Comparison of ENCODE assay signal across 31 cellular contexts in genomic region chr9:133433351-133433843, GRCh38. TPM values are rescaled to one million over a fixed set of nuclear protein-coding genes. Genes with fewer than 3 reads are reported as not detected.
"Had no signal": no experiment of that assay in that cellular context is flagged by ENCODE, and none has a peak within 500 bp of the region (broad histone marks: within the 10 kb centered on the region; RNA-seq: fewer than 3 reads in every experiment).

No MANE protein-coding gene starts in this region.

- H3K4me3 Mint-ChIP-seq: activated CD4-positive, alpha-beta memory T cell treated with anti-CD3 and anti-CD28 coated beads for 36 hours; activated CD4-positive, alpha-beta T cell treated with anti-CD3 and anti-CD28 coated beads, Interleukin-2, amount 10 ng/mL, durations not matched to agents 24 days and 14 days; activated naive CD4-positive, alpha-beta T cell treated with anti-CD3 and anti-CD28 coated beads, Interleukin-2, amount 50 U/mL, for 24 hours; activated naive CD8-positive, alpha-beta T cell treated with anti-CD3 and anti-CD28 coated beads, Interleukin-2, amount 50 U/mL, for 24 hours; activated T-cell treated with anti-CD3 and anti-CD28 coated beads, Interleukin-2, amount 50 U/mL, for 4 hours; activated T-helper 17 cell treated with anti-CD3 and anti-CD28 coated beads, Interleukin-2, amount 50 U/mL, for 72 hours; effector memory CD8-positive, alpha-beta T cell; nephron; stimulated activated memory B cell treated with anti-CD40 and anti-IgM and Interleukin-4, amounts not matched to agents 10 μg/mL and 1 μg/mL and 100 μg/mL, for 72 hours; stimulated activated naive CD8-positive, alpha-beta T cell treated with anti-CD3 and anti-CD28 coated beads, Interleukin-15, amount 100 ng/mL, for 72 hours had no signal

- H3K4me1 Mint-ChIP-seq: activated naive CD4-positive, alpha-beta T cell treated with anti-CD3 and anti-CD28 coated beads, Interleukin-2, amount 50 U/mL, for 24 hours; activated naive CD8-positive, alpha-beta T cell treated with anti-CD3 and anti-CD28 coated beads, Interleukin-2, amount 50 U/mL, for 24 hours; activated T-helper 17 cell treated with anti-CD3 and anti-CD28 coated beads, Interleukin-2, amount 50 U/mL, for 72 hours; nephron had no signal

- H3K4me3 ChIP-seq: gastroesophageal sphincter, pancreas, prostate gland, sigmoid colon, upper lobe of left lung, vagina had no signal

- DNase-seq: activated CD4-positive, alpha-beta memory T cell treated with anti-CD3 and anti-CD28 coated beads for 36 hours; activated CD4-positive, alpha-beta T cell treated with anti-CD3 and anti-CD28 coated beads, Interleukin-2, amount 10 ng/mL, durations not matched to agents 24 days and 14 days; activated CD4-positive, CD25-positive, alpha-beta regulatory T cell treated with anti-CD3 and anti-CD28 coated beads, Interleukin-2, amount 50 U/mL, for 72 hours; activated gamma-delta T cell treated with Interleukin-2 at 50 U/mL for 16 hours; activated naive CD8-positive, alpha-beta T cell treated with anti-CD3 and anti-CD28 coated beads, Interleukin-2, amount 50 U/mL, for 24 hours; activated T-cell treated with anti-CD3 and anti-CD28 coated beads, Interleukin-2, amount 50 U/mL, for 4 hours; amygdala; caudate nucleus; cortex of kidney; effector memory CD8-positive, alpha-beta T cell; hippocampal formation; left cardiac atrium; mammary epithelial cell; pancreas; retina; sigmoid colon; small intestine; stimulated activated CD4-positive, alpha-beta T cell treated with anti-CD3 and anti-CD28 coated beads, Interleukin-4, amount 100 ng/mL, for 4 hours; stimulated activated CD8-positive, alpha-beta memory T cell treated with anti-CD3 and anti-CD28 coated beads, Interleukin-4, amount 100 ng/mL, for 48 hours; stimulated activated naive CD8-positive, alpha-beta T cell treated with anti-CD3 and anti-CD28 coated beads, Interleukin-15, amount 100 ng/mL, for 72 hours; substantia nigra; T-helper 9 cell; upper lobe of left lung had no signal

- H3K27me3 Mint-ChIP-seq: activated T-helper 17 cell treated with anti-CD3 and anti-CD28 coated beads, Interleukin-2, amount 50 U/mL, for 72 hours; stimulated activated memory B cell treated with anti-CD40 and anti-IgM and Interleukin-4, amounts not matched to agents 10 μg/mL and 1 μg/mL and 100 μg/mL, for 72 hours had no signal

- H3K27ac ChIP-seq: gastroesophageal sphincter, neutrophil, pancreas, prostate gland, sigmoid colon, upper lobe of left lung, vagina had no signal

- H3K27me3 ChIP-seq: pancreas, vagina had no signal

- H3K9me3 ChIP-seq: gastroesophageal sphincter, neutrophil, pancreas, prostate gland, sigmoid colon, upper lobe of left lung, vagina had no signal

- H3K36me3 ChIP-seq: gastroesophageal sphincter, neutrophil, pancreas, prostate gland, sigmoid colon, upper lobe of left lung, vagina had no signal

- H3K9me3 Mint-ChIP-seq: activated CD4-positive, alpha-beta memory T cell treated with anti-CD3 and anti-CD28 coated beads for 36 hours; activated CD4-positive, alpha-beta T cell treated with anti-CD3 and anti-CD28 coated beads, Interleukin-2, amount 10 ng/mL, durations not matched to agents 24 days and 14 days; activated naive CD4-positive, alpha-beta T cell treated with anti-CD3 and anti-CD28 coated beads, Interleukin-2, amount 50 U/mL, for 24 hours; activated naive CD8-positive, alpha-beta T cell treated with anti-CD3 and anti-CD28 coated beads, Interleukin-2, amount 50 U/mL, for 24 hours; activated T-cell treated with anti-CD3 and anti-CD28 coated beads, Interleukin-2, amount 50 U/mL, for 4 hours; activated T-helper 17 cell treated with anti-CD3 and anti-CD28 coated beads, Interleukin-2, amount 50 U/mL, for 72 hours; effector memory CD8-positive, alpha-beta T cell; nephron; stimulated activated memory B cell treated with anti-CD40 and anti-IgM and Interleukin-4, amounts not matched to agents 10 μg/mL and 1 μg/mL and 100 μg/mL, for 72 hours; stimulated activated naive CD8-positive, alpha-beta T cell treated with anti-CD3 and anti-CD28 coated beads, Interleukin-15, amount 100 ng/mL, for 72 hours had no signal

- H3K27ac Mint-ChIP-seq: activated CD4-positive, alpha-beta memory T cell treated with anti-CD3 and anti-CD28 coated beads for 36 hours; activated CD4-positive, alpha-beta T cell treated with anti-CD3 and anti-CD28 coated beads, Interleukin-2, amount 10 ng/mL, durations not matched to agents 24 days and 14 days; activated naive CD4-positive, alpha-beta T cell treated with anti-CD3 and anti-CD28 coated beads, Interleukin-2, amount 50 U/mL, for 24 hours; activated naive CD8-positive, alpha-beta T cell treated with anti-CD3 and anti-CD28 coated beads, Interleukin-2, amount 50 U/mL, for 24 hours; nephron; stimulated activated memory B cell treated with anti-CD40 and anti-IgM and Interleukin-4, amounts not matched to agents 10 μg/mL and 1 μg/mL and 100 μg/mL, for 72 hours had no signal

- H3K36me3 Mint-ChIP-seq: activated CD4-positive, alpha-beta memory T cell treated with anti-CD3 and anti-CD28 coated beads for 36 hours; activated naive CD4-positive, alpha-beta T cell treated with anti-CD3 and anti-CD28 coated beads, Interleukin-2, amount 50 U/mL, for 24 hours; stimulated activated memory B cell treated with anti-CD40 and anti-IgM and Interleukin-4, amounts not matched to agents 10 μg/mL and 1 μg/mL and 100 μg/mL, for 72 hours had no signal

- H3K4me1 ChIP-seq: prostate gland had no signal

RNA-seq across cellular contexts. Expression of gene STKLD1, which starts 57.2 kb away (rescaled TPM):
- total RNA-seq: vagina had no signal
